In the genomic region with DNA sequence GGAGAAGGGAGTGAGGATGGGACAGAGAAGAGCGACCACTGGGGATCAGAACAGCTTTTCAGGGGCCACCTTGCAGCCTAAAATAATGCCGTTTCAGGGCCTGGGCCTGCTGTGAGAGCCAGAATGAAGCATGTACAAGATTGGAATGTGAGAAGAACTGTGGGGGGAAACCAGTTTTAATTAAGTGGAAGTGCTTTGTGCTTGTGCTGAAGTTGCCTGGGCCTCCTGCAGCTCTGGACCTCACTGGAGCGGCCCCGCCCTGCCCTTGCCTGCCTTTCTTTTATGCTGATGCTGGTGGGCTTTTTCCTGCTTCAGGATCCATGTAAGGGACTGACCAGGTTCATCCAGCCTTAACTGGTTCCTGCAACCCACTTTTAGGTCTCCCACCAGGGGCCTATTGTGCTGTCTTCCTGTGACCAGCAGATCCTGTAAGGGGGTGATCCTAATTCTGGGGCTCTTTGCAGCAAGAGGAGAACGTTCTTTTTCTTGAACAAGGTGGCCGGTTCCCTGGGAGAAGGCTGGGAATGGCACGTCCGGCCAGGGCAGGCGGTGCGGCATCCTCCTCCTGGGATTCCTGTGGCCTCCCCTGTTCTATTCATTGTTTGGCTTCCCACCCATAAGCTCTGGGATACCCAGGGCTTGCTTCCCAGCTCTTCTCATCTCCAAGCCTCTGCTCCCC, we compare ENCODE assay signal across 19 cellular contexts. TPM values are rescaled to one million over a fixed set of nuclear protein-coding genes. Genes with fewer than 3 reads are reported as not detected.
"Had no signal": no experiment of that assay in that cellular context is flagged by ENCODE, and none has a peak within 500 bp of the region (broad histone marks: within the 10 kb centered on the region; RNA-seq: fewer than 3 reads in every experiment).

No MANE protein-coding gene starts in this region.

- H3K27me3 Mint-ChIP-seq: dendritic cell treated with granulocyte-macrophage colony-stimulating factor and Interleukin-4, amounts not matched to agents 40 ng/mL and 50 ng/mL, for 4 days; natural killer cell treated with Interleukin-12 subunit alpha and Interleukin-12 subunit beta and Interleukin-15 and Interleukin-18, amount 100 ng/mL, for 72 hours had no signal

- H3K9me3 Mint-ChIP-seq: activated naive CD8-positive, alpha-beta T cell treated with anti-CD3 and anti-CD28 coated beads, Interleukin-2, amount 10 ng/mL, durations not matched to agents 7 days and 5 days; dendritic cell treated with granulocyte-macrophage colony-stimulating factor and Interleukin-4, amounts not matched to agents 40 ng/mL and 50 ng/mL, for 4 days; natural killer cell treated with Interleukin-12 subunit alpha and Interleukin-12 subunit beta and Interleukin-15 and Interleukin-18, amount 100 ng/mL, for 72 hours; stimulated activated naive CD8-positive, alpha-beta T cell treated with anti-CD3 and anti-CD28 coated beads, Interleukin-15, Interleukin-2, amounts not matched to agents 100 ng/mL and 50 ng/mL, for 24 hours; T-helper 2 cell treated with Interferon-gamma antibody and Interleukin-4, amounts not matched to agents 5 μg/mL and 100 μg/mL, for 36 hours had no signal

- ATAC-seq: esophagus mucosa; natural killer cell treated with Interleukin-12 subunit alpha and Interleukin-12 subunit beta and Interleukin-15 and Interleukin-18, amount 100 ng/mL, for 72 hours; sciatic nerve had no signal

- DNase-seq: activated CD4-positive, alpha-beta T cell treated with anti-CD3 and anti-CD28 coated beads, Interleukin-2, amount 50 U/mL, for 1 hour; activated naive CD4-positive, alpha-beta T cell; activated naive CD8-positive, alpha-beta T cell treated with anti-CD3 and anti-CD28 coated beads, Interleukin-2, amount 10 ng/mL, durations not matched to agents 7 days and 5 days; activated T-cell treated with anti-CD3 and anti-CD28 coated beads for 4 hours; cerebellar nuclear complex; mesenchymal stem cell; ovary; trophoblast cell had no signal

- H3K36me3 Mint-ChIP-seq: activated naive CD8-positive, alpha-beta T cell treated with anti-CD3 and anti-CD28 coated beads, Interleukin-2, amount 10 ng/mL, durations not matched to agents 7 days and 5 days; natural killer cell treated with Interleukin-12 subunit alpha and Interleukin-12 subunit beta and Interleukin-15 and Interleukin-18, amount 100 ng/mL, for 72 hours had no signal

- H3K4me3 Mint-ChIP-seq: activated naive CD8-positive, alpha-beta T cell treated with anti-CD3 and anti-CD28 coated beads, Interleukin-2, amount 10 ng/mL, durations not matched to agents 7 days and 5 days; dendritic cell treated with granulocyte-macrophage colony-stimulating factor and Interleukin-4, amounts not matched to agents 40 ng/mL and 50 ng/mL, for 4 days; natural killer cell treated with Interleukin-12 subunit alpha and Interleukin-12 subunit beta and Interleukin-15 and Interleukin-18, amount 100 ng/mL, for 72 hours; stimulated activated naive CD8-positive, alpha-beta T cell treated with anti-CD3 and anti-CD28 coated beads, Interleukin-15, Interleukin-2, amounts not matched to agents 100 ng/mL and 50 ng/mL, for 24 hours; T-helper 2 cell treated with Interferon-gamma antibody and Interleukin-4, amounts not matched to agents 5 μg/mL and 100 μg/mL, for 36 hours had no signal

- H3K27ac Mint-ChIP-seq: activated naive CD8-positive, alpha-beta T cell treated with anti-CD3 and anti-CD28 coated beads, Interleukin-2, amount 10 ng/mL, durations not matched to agents 7 days and 5 days; dendritic cell treated with granulocyte-macrophage colony-stimulating factor and Interleukin-4, amounts not matched to agents 40 ng/mL and 50 ng/mL, for 4 days; stimulated activated naive CD8-positive, alpha-beta T cell treated with anti-CD3 and anti-CD28 coated beads, Interleukin-15, Interleukin-2, amounts not matched to agents 100 ng/mL and 50 ng/mL, for 24 hours; T-helper 2 cell treated with Interferon-gamma antibody and Interleukin-4, amounts not matched to agents 5 μg/mL and 100 μg/mL, for 36 hours had no signal

RNA-seq across cellular contexts. Expression of a gene that starts 3.2 kb away (rescaled TPM):
- total RNA-seq: natural killer cell treated with Interleukin-12 subunit alpha and Interleukin-12 subunit beta and Interleukin-15 and Interleukin-18, amount 100 ng/mL, for 72 hours had no signal

RNA-seq across cellular contexts. Expression of a gene that starts 8.1 kb away (rescaled TPM):
- total RNA-seq: activated CD8-positive, alpha-beta memory T cell treated with anti-CD3 and anti-CD28 coated beads for 36 hours; activated naive CD8-positive, alpha-beta T cell treated with anti-CD3 and anti-CD28 coated beads, Interleukin-2, amount 10 ng/mL, durations not matched to agents 7 days and 5 days; esophagus mucosa; kidney epithelial cell; liver; natural killer cell treated with Interleukin-12 subunit alpha and Interleukin-12 subunit beta and Interleukin-15 and Interleukin-18, amount 100 ng/mL, for 72 hours; ovary; pulmonary artery endothelial cell; sciatic nerve; suprapubic skin had no signal

RNA-seq across cellular contexts. Expression of a gene that starts 27.2 kb away (rescaled TPM):
- total RNA-seq: activated CD8-positive, alpha-beta memory T cell treated with anti-CD3 and anti-CD28 coated beads for 36 hours; activated naive CD8-positive, alpha-beta T cell treated with anti-CD3 and anti-CD28 coated beads, Interleukin-2, amount 10 ng/mL, durations not matched to agents 7 days and 5 days; kidney epithelial cell; pulmonary artery endothelial cell; suprapubic skin had no signal
